In genomic region chr1:101567582-101568189, GRCh38 we compare ENCODE assay signal across 8 cellular contexts.
DNase-seq lines count a peak whose midpoint lies in the region; ATAC-seq and TF ChIP-seq lines count a peak whose summit lies in the region.

No MANE protein-coding gene starts in this region.

- in situ Hi-C loops in astrocyte of the spinal cord (cut with HindIII; ENCODE audit: low sequenced_read_pairs): no loop called here

- H3K27ac Mint-ChIP-seq in T-helper 17 cell: no peak overlapping the region
- no peak overlapping the region for H3K27ac Mint-ChIP-seq in stimulated activated memory B cell treated with anti-CD40 and anti-IgM and Interleukin-4, amounts not matched to agents 10 μg/mL and 1 μg/mL and 100 μg/mL, for 72 hours

- peak; percentile 92 for TF ChIP-seq CTCF in astrocyte of the spinal cord (IDR thresholded peaks at IDR 0.05; ENCODE audit: low read depth, low read length)

- no peaks in the 10 kb centered on the region for H3K9me3 ChIP-seq in T-helper 17 cell (ENCODE audit: control insufficient read depth, low read length, poor library complexity, severe bottlenecking)

- H3K27me3 Mint-ChIP-seq in T-helper 17 cell: peaks cover 34% of the 10 kb centered on the region
- no peaks in the 10 kb centered on the region for H3K27me3 Mint-ChIP-seq in stimulated activated memory B cell treated with anti-CD40 and anti-IgM and Interleukin-4, amounts not matched to agents 10 μg/mL and 1 μg/mL and 100 μg/mL, for 72 hours

- peaks cover 5% of the 10 kb centered on the region for H3K4me1 Mint-ChIP-seq in T-helper 17 cell
- H3K4me1 Mint-ChIP-seq in stimulated activated memory B cell treated with anti-CD40 and anti-IgM and Interleukin-4, amounts not matched to agents 10 μg/mL and 1 μg/mL and 100 μg/mL, for 72 hours: no peaks in the 10 kb centered on the region

- no peaks in the 10 kb centered on the region for H3K36me3 Mint-ChIP-seq in T-helper 17 cell (ENCODE audit: low read depth)
- no peaks in the 10 kb centered on the region for H3K36me3 Mint-ChIP-seq in stimulated activated memory B cell treated with anti-CD40 and anti-IgM and Interleukin-4, amounts not matched to agents 10 μg/mL and 1 μg/mL and 100 μg/mL, for 72 hours

- ATAC-seq in GM21723 (IDR thresholded peaks at IDR 0.05; ENCODE audit: unreplicated experiment): peak; percentile 94
- peak; percentile 77 for ATAC-seq in T-helper 17 cell
- peak; percentile 95 for ATAC-seq in left lobe of liver
- peak; percentile 76 for ATAC-seq in stimulated activated memory B cell treated with anti-CD40 and anti-IgM and Interleukin-4, amounts not matched to agents 10 μg/mL and 1 μg/mL and 100 μg/mL, for 72 hours

- DNase-seq in DMS 273 (lab: John Stamatoyannopoulos, UW; ENCODE audit: unreplicated experiment): peak; percentile 68
- DNase-seq in DMS 273 treated with DMSO at 0.1 percent for 48 hours (lab: John Stamatoyannopoulos, UW): no peak
- DNase-seq in HuH-7.5 (ENCODE audit: low spot score): peak; percentile 6
- DNase-seq in T-helper 17 cell: peak in 1 of 3 donors; percentile 27
- DNase-seq in astrocyte of the spinal cord (ENCODE audit: low read depth, low spot score): peak; percentile 20
- DNase-seq in left lobe of liver (ENCODE audit: low spot score): no peak

- no peak overlapping the region for H3K4me3 ChIP-seq in astrocyte of the spinal cord (ENCODE audit: low read depth, low read length)

- no peak overlapping the region for H3K4me3 Mint-ChIP-seq in T-helper 17 cell
- no peak overlapping the region for H3K4me3 Mint-ChIP-seq in stimulated activated memory B cell treated with anti-CD40 and anti-IgM and Interleukin-4, amounts not matched to agents 10 μg/mL and 1 μg/mL and 100 μg/mL, for 72 hours

- H3K9me3 Mint-ChIP-seq in stimulated activated memory B cell treated with anti-CD40 and anti-IgM and Interleukin-4, amounts not matched to agents 10 μg/mL and 1 μg/mL and 100 μg/mL, for 72 hours: no peaks in the 10 kb centered on the region

Comparison
In these comparisons a context has a peak if more than half of its experiments do, and no peak if none do; other contexts are left out.
1. DNase-seq: peak in DMS 273 (single experiment), HuH-7.5 (single experiment) and astrocyte of the spinal cord (single experiment); none in DMS 273 treated with DMSO at 0.1 percent for 48 hours (single experiment) and left lobe of liver (single experiment).
2. Peak in every context shown above with its lines, with median percentiles within 50 percentile points of each other: ATAC-seq.